ENCODE assay signal across 1 cellular context in genomic region chr3:188021502-188022040, GRCh38.
TF ChIP-seq lines count a peak whose summit lies in the region.

No MANE protein-coding gene starts in this region.

TF ChIP-seq in HepG2, 621 proteins besides CTCF, POLR2A, EP300 and RAD21 (continued from another document and continues in another):
- TF ChIP-seq, protein P1, sequence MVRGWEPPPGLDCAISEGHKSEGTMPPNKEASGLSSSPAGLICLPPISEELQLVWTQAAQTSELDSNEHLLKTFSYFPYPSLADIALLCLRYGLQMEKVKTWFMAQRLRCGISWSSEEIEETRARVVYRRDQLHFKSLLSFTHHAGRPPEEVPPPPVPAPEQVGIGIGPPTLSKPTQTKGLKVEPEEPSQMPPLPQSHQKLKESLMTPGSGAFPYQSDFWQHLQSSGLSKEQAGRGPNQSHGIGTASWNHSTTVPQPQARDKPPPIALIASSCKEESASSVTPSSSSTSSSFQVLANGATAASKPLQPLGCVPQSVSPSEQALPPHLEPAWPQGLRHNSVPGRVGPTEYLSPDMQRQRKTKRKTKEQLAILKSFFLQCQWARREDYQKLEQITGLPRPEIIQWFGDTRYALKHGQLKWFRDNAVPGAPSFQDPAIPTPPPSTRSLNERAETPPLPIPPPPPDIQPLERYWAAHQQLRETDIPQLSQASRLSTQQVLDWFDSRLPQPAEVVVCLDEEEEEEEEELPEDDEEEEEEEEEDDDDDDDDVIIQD (CRISPR knock-in tag; IDR thresholded peaks at IDR 0.05; ENCODE audit: low read depth): 0 out of 2 replicates have a peak, but pooled peaks have one; percentile 29
- TF ChIP-seq ZNF543 (CRISPR knock-in tag; IDR thresholded peaks at IDR 0.05): no peak
- no peak for TF ChIP-seq SRSF4 (IDR thresholded peaks at IDR 0.05; ENCODE audit: low read depth, low read length, poor library complexity, severe bottlenecking)
- TF ChIP-seq ZNF362 (CRISPR knock-in tag; IDR thresholded peaks at IDR 0.05; ENCODE audit: borderline replicate concordance): no peak
- TF ChIP-seq, protein P2, sequence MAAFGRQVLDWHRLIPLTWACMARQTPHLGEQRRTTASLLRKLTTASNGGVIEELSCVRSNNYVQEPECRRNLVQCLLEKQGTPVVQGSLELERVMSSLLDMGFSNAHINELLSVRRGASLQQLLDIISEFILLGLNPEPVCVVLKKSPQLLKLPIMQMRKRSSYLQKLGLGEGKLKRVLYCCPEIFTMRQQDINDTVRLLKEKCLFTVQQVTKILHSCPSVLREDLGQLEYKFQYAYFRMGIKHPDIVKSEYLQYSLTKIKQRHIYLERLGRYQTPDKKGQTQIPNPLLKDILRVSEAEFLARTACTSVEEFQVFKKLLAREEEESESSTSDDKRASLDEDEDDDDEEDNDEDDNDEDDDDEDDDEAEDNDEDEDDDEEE (CRISPR knock-in tag; IDR thresholded peaks at IDR 0.05): no peak
- no peak for TF ChIP-seq ZNF530 (CRISPR knock-in tag; IDR thresholded peaks at IDR 0.05; ENCODE audit: low read depth)
- TF ChIP-seq, protein P3, sequence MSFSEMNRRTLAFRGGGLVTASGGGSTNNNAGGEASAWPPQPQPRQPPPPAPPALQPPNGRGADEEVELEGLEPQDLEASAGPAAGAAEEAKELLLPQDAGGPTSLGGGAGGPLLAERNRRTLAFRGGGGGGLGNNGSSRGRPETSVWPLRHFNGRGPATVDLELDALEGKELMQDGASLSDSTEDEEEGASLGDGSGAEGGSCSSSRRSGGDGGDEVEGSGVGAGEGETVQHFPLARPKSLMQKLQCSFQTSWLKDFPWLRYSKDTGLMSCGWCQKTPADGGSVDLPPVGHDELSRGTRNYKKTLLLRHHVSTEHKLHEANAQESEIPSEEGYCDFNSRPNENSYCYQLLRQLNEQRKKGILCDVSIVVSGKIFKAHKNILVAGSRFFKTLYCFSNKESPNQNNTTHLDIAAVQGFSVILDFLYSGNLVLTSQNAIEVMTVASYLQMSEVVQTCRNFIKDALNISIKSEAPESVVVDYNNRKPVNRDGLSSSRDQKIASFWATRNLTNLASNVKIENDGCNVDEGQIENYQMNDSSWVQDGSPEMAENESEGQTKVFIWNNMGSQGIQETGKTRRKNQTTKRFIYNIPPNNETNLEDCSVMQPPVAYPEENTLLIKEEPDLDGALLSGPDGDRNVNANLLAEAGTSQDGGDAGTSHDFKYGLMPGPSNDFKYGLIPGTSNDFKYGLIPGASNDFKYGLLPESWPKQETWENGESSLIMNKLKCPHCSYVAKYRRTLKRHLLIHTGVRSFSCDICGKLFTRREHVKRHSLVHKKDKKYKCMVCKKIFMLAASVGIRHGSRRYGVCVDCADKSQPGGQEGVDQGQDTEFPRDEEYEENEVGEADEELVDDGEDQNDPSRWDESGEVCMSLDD (CRISPR knock-in tag; IDR thresholded peaks at IDR 0.05; ENCODE audit: borderline replicate concordance): peak; percentile 64; the same call in 1 of the 2 replicates
- TF ChIP-seq SOX13 (IDR thresholded peaks at IDR 0.05): no peak
- peak in 1 of 2 experiments; percentile 70; a peak in 2 of 4 replicates for TF ChIP-seq SOX13 (CRISPR knock-in tag; conservative IDR thresholded peaks at IDR 0.05 in 1 of 2, IDR thresholded peaks at IDR 0.05 in 1 of 2)
- no peak for TF ChIP-seq ZNF282 (IDR thresholded peaks at IDR 0.05; ENCODE audit: partially characterized antibody)
- no peak for TF ChIP-seq POLR2AphosphoS5 (IDR thresholded peaks at IDR 0.05; ENCODE audit: low read depth, low read length)
- TF ChIP-seq ZNF773 (CRISPR knock-in tag; IDR thresholded peaks at IDR 0.05; ENCODE audit: borderline replicate concordance): no peak
- no peak for TF ChIP-seq ZNF34 (CRISPR knock-in tag; IDR thresholded peaks at IDR 0.05; ENCODE audit: borderline replicate concordance)
- TF ChIP-seq ZNF234 (CRISPR knock-in tag; conservative IDR thresholded peaks at IDR 0.05): no peak
- no peak for TF ChIP-seq KAT2B (IDR thresholded peaks at IDR 0.05; ENCODE audit: borderline replicate concordance, low read depth, low read length)
- TF ChIP-seq ZNF549 (CRISPR knock-in tag; IDR thresholded peaks at IDR 0.05): no peak
- no peak for TF ChIP-seq HIVEP1 (CRISPR knock-in tag; IDR thresholded peaks at IDR 0.05)
- no peak; the same call in 1 of the 2 replicates for TF ChIP-seq ELF1 (CRISPR knock-in tag; IDR thresholded peaks at IDR 0.05)
- TF ChIP-seq, protein P4, sequence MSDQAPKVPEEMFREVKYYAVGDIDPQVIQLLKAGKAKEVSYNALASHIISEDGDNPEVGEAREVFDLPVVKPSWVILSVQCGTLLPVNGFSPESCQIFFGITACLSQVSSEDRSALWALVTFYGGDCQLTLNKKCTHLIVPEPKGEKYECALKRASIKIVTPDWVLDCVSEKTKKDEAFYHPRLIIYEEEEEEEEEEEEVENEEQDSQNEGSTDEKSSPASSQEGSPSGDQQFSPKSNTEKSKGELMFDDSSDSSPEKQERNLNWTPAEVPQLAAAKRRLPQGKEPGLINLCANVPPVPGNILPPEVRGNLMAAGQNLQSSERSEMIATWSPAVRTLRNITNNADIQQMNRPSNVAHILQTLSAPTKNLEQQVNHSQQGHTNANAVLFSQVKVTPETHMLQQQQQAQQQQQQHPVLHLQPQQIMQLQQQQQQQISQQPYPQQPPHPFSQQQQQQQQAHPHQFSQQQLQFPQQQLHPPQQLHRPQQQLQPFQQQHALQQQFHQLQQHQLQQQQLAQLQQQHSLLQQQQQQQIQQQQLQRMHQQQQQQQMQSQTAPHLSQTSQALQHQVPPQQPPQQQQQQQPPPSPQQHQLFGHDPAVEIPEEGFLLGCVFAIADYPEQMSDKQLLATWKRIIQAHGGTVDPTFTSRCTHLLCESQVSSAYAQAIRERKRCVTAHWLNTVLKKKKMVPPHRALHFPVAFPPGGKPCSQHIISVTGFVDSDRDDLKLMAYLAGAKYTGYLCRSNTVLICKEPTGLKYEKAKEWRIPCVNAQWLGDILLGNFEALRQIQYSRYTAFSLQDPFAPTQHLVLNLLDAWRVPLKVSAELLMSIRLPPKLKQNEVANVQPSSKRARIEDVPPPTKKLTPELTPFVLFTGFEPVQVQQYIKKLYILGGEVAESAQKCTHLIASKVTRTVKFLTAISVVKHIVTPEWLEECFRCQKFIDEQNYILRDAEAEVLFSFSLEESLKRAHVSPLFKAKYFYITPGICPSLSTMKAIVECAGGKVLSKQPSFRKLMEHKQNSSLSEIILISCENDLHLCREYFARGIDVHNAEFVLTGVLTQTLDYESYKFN (CRISPR knock-in tag; conservative IDR thresholded peaks at IDR 0.05): peak; percentile 89
- 0 out of 2 replicates have a peak, but pooled peaks have one; percentile 35 for TF ChIP-seq ARNTL (CRISPR knock-in tag; IDR thresholded peaks at IDR 0.05)
- peak; percentile 67; the same call in 1 of the 2 replicates for TF ChIP-seq CBX5 (CRISPR knock-in tag; IDR thresholded peaks at IDR 0.05; ENCODE audit: borderline replicate concordance)
- no peak for TF ChIP-seq CBX1 (IDR thresholded peaks at IDR 0.05; ENCODE audit: low read depth)
- TF ChIP-seq ELF3 (CRISPR knock-in tag; IDR thresholded peaks at IDR 0.05): no peak; the same call in 1 of the 2 replicates
- TF ChIP-seq BRD4 (CRISPR knock-in tag; IDR thresholded peaks at IDR 0.05): peak; percentile 66; the same call in 1 of the 2 replicates
- no peak for TF ChIP-seq NBN (conservative IDR thresholded peaks at IDR 0.05)
- TF ChIP-seq, protein P5, sequence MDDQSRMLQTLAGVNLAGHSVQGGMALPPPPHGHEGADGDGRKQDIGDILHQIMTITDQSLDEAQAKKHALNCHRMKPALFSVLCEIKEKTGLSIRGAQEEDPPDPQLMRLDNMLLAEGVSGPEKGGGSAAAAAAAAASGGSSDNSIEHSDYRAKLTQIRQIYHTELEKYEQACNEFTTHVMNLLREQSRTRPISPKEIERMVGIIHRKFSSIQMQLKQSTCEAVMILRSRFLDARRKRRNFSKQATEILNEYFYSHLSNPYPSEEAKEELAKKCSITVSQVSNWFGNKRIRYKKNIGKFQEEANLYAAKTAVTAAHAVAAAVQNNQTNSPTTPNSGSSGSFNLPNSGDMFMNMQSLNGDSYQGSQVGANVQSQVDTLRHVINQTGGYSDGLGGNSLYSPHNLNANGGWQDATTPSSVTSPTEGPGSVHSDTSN (CRISPR knock-in tag; IDR thresholded peaks at IDR 0.05; ENCODE audit: borderline replicate concordance): no peak
- no peak for TF ChIP-seq ZNF672 (CRISPR knock-in tag; IDR thresholded peaks at IDR 0.05)
- TF ChIP-seq ERF (CRISPR knock-in tag; IDR thresholded peaks at IDR 0.05): no peak
- TF ChIP-seq, protein P6, sequence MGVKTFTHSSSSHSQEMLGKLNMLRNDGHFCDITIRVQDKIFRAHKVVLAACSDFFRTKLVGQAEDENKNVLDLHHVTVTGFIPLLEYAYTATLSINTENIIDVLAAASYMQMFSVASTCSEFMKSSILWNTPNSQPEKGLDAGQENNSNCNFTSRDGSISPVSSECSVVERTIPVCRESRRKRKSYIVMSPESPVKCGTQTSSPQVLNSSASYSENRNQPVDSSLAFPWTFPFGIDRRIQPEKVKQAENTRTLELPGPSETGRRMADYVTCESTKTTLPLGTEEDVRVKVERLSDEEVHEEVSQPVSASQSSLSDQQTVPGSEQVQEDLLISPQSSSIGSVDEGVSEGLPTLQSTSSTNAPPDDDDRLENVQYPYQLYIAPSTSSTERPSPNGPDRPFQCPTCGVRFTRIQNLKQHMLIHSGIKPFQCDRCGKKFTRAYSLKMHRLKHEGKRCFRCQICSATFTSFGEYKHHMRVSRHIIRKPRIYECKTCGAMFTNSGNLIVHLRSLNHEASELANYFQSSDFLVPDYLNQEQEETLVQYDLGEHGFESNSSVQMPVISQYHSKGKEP (CRISPR knock-in tag; IDR thresholded peaks at IDR 0.05): no peak
- TF ChIP-seq GATAD1 (CRISPR knock-in tag; IDR thresholded peaks at IDR 0.05): 0 out of 2 replicates have a peak, but pooled peaks have one; percentile 14
- no peak for TF ChIP-seq ZSCAN22 (CRISPR knock-in tag; IDR thresholded peaks at IDR 0.05)
- no peak for TF ChIP-seq PRPF4 (IDR thresholded peaks at IDR 0.05; ENCODE audit: low read depth, low read length, poor library complexity, severe bottlenecking)
- no peak for TF ChIP-seq RARG (CRISPR knock-in tag; IDR thresholded peaks at IDR 0.05; ENCODE audit: low read depth)
- TF ChIP-seq CBFB (CRISPR knock-in tag; IDR thresholded peaks at IDR 0.05): no peak
- TF ChIP-seq ETV6 (CRISPR knock-in tag; conservative IDR thresholded peaks at IDR 0.05): no peak; the same call in 1 of the 2 replicates
- TF ChIP-seq ZNF143 (CRISPR knock-in tag; IDR thresholded peaks at IDR 0.05): no peak; the same call in 1 of the 2 replicates
- TF ChIP-seq ZNF570 (CRISPR knock-in tag; IDR thresholded peaks at IDR 0.05; ENCODE audit: borderline replicate concordance): no peak
- TF ChIP-seq SIX1 (CRISPR knock-in tag; IDR thresholded peaks at IDR 0.05; ENCODE audit: borderline replicate concordance): peak; percentile 53; the same call in 1 of the 2 replicates
- no peak for TF ChIP-seq ZBTB40 (IDR thresholded peaks at IDR 0.05)
- TF ChIP-seq ZBTB40 (CRISPR knock-in tag; IDR thresholded peaks at IDR 0.05): no peak
